Comparison of ENCODE assay signal across 8 cellular contexts in the genomic region with DNA sequence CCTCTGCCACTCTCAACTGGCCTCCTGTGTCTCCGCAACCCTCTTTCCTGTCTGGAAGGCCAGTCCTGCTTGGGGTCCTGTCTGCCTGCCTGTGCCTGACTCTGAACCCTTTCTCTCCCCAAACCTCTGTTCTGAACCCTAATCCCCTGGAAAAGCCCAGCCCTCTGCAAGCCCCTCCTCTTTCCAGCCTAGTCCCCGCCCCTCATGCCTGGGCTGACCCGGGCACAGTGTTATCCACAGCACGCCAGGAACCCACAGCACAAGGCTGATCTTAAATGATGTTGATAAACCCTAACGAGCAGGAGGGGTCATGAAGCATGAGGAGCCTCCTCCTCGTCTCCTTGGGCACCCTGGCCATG. TPM values are rescaled to one million over a fixed set of nuclear protein-coding genes. Genes with fewer than 3 reads are reported as not detected.
DNase-seq lines count a peak whose midpoint lies in the region; ATAC-seq and TF ChIP-seq lines count a peak whose summit lies in the region.

Gene IFITM10, minus strand, starts transcription at position 115 of the 359 bp plus-strand sequence. CDS start 153 bp downstream, outside the sequence.

- in situ Hi-C loops in IMR-90 (cut with MboI; ENCODE audit: low sequenced_read_pairs): no loop called here

- no peak within 1 kb of the TSS for H2BK20ac ChIP-seq in IMR-90 (ENCODE audit: low read depth, low read length)

- H3K9ac ChIP-seq in IMR-90 (ENCODE audit: low read depth, low read length): no peak within 1 kb of the TSS

- dilution Hi-C loops in IMR-90 (cut with HindIII; ENCODE audit: low sequenced_read_pairs, unreplicated experiment): no loop called here

- peak; percentile 38 for ATAC-seq in IMR-90 (ENCODE audit: low read depth)
- ATAC-seq in stimulated activated naive CD8-positive, alpha-beta T cell treated with anti-CD3 and anti-CD28 coated beads, Interleukin-15, amount 100 ng/mL, for 72 hours: no peak
- no peak for ATAC-seq in GM21529 (IDR thresholded peaks at IDR 0.05; ENCODE audit: unreplicated experiment)

- no peak within 1 kb of the TSS for H4K5ac ChIP-seq in IMR-90 (ENCODE audit: low read depth, low read length)

- H3K36me3 Mint-ChIP-seq in activated CD4-positive, alpha-beta T cell treated with anti-CD3 and anti-CD28 coated beads, Interleukin-2, amount 10 ng/mL, durations not matched to agents 7 days and 5 days (ENCODE audit: low read depth): peaks cover 10% of the 10 kb centered on the region

- peaks cover 16% of the 10 kb centered on the region; the same call in 1 of the 2 replicates for H3K36me3 ChIP-seq in IMR-90 (ENCODE audit: control insufficient read depth, insufficient read depth, low read length)

- intact Hi-C loops in IMR-90 (cut with micrococcal nuclease): no loop called here

- no peak for TF ChIP-seq CTCF in IMR-90 (conservative IDR thresholded peaks at IDR 0.05; ENCODE audit: low read depth, low read length)

- H3K9me3 Mint-ChIP-seq in stimulated activated naive CD8-positive, alpha-beta T cell treated with anti-CD3 and anti-CD28 coated beads, Interleukin-15, amount 100 ng/mL, for 72 hours: peaks cover 5 to 8% of the 10 kb centered on the region in 2 donors
- H3K9me3 Mint-ChIP-seq in activated CD4-positive, alpha-beta T cell treated with anti-CD3 and anti-CD28 coated beads, Interleukin-2, amount 10 ng/mL, durations not matched to agents 7 days and 5 days: peaks cover 9% of the 10 kb centered on the region

- H3K27ac ChIP-seq in IMR-90 (ENCODE audit: insufficient read depth, low read length): no peak within 1 kb of the TSS

- H3K4me1 ChIP-seq in IMR-90 (ENCODE audit: control insufficient read depth, insufficient read depth, low read length): peaks cover 8% of the 10 kb centered on the region; the same call in 1 of the 2 replicates

- H3K4ac ChIP-seq in IMR-90 (ENCODE audit: low read depth, low read length): 0 out of 2 replicates have a peak within 1 kb of the TSS, but pooled peaks have one; percentile 35

- no peak within 1 kb of the TSS for H2BK5ac ChIP-seq in IMR-90 (ENCODE audit: low read depth, low read length, poor library complexity, severe bottlenecking)

- TF ChIP-seq RAD21 in IMR-90 (IDR thresholded peaks at IDR 0.05; ENCODE audit: low read length): no peak

- H3K27ac Mint-ChIP-seq in stimulated activated naive CD8-positive, alpha-beta T cell treated with anti-CD3 and anti-CD28 coated beads, Interleukin-15, amount 100 ng/mL, for 72 hours: peak within 1 kb of the TSS in 1 of 2 donors; percentile 35
- H3K27ac Mint-ChIP-seq in activated CD4-positive, alpha-beta T cell treated with anti-CD3 and anti-CD28 coated beads, Interleukin-2, amount 10 ng/mL, durations not matched to agents 7 days and 5 days: no peak within 1 kb of the TSS

- H3K79me1 ChIP-seq in IMR-90 (ENCODE audit: low read depth in 1 of 2, low read length in 2 of 2): no peaks in the 10 kb centered on the region

- H3K14ac ChIP-seq in IMR-90 (replicated peaks; ENCODE audit: low read depth, low read length): no peak within 1 kb of the TSS

- no peak within 1 kb of the TSS for H3K56ac ChIP-seq in IMR-90 (ENCODE audit: extremely low read depth, insufficient read depth, low read length)

- no peak within 1 kb of the TSS for H2BK120ac ChIP-seq in IMR-90 (ENCODE audit: low read depth, low read length)

- DNase-seq in IMR-90: no peak
- peak; percentile 59 for DNase-seq in astrocyte of the hippocampus (ENCODE audit: low read depth, low spot score)
- peak; percentile 60 for DNase-seq in iPS-NIHi7 (ENCODE audit: extremely low spot score)
- DNase-seq in stimulated activated naive CD8-positive, alpha-beta T cell treated with anti-CD3 and anti-CD28 coated beads, Interleukin-15, amount 100 ng/mL, for 72 hours: no peak
- no peak for DNase-seq in midbrain (lab: John Stamatoyannopoulos, UW)
- DNase-seq in activated CD4-positive, alpha-beta T cell treated with anti-CD3 and anti-CD28 coated beads for 1 hour: no peak
- no peak for DNase-seq in activated CD4-positive, alpha-beta T cell treated with anti-CD3 and anti-CD28 coated beads, Interleukin-2, amount 10 ng/mL, durations not matched to agents 7 days and 5 days

- 0 out of 2 replicates have a peak, but pooled peaks cover 3% of the 10 kb centered on the region for H3K9me1 ChIP-seq in IMR-90 (ENCODE audit: insufficient read depth, low read length)

- 0 out of 2 replicates have a peak within 1 kb of the TSS, but pooled peaks have one; percentile 28 for H2AK5ac ChIP-seq in IMR-90 (ENCODE audit: low read depth, low read length)

- H3K4me1 Mint-ChIP-seq in stimulated activated naive CD8-positive, alpha-beta T cell treated with anti-CD3 and anti-CD28 coated beads, Interleukin-15, amount 100 ng/mL, for 72 hours: peaks cover 43% of the 10 kb centered on the region
- peaks cover 29% of the 10 kb centered on the region for H3K4me1 Mint-ChIP-seq in activated CD4-positive, alpha-beta T cell treated with anti-CD3 and anti-CD28 coated beads, Interleukin-2, amount 10 ng/mL, durations not matched to agents 7 days and 5 days

- no peak for TF ChIP-seq POLR2A in IMR-90 (IDR thresholded peaks at IDR 0.05; ENCODE audit: low read depth, low read length)

- H2BK15ac ChIP-seq in IMR-90 (ENCODE audit: low read depth, low read length): no peak within 1 kb of the TSS

- H3K27me3 ChIP-seq in IMR-90 (ENCODE audit: control insufficient read depth, insufficient read depth, low read length): peaks cover 9% of the 10 kb centered on the region; the same call in 1 of the 2 replicates

- no peak within 1 kb of the TSS for H3K23ac ChIP-seq in IMR-90 (ENCODE audit: low read depth, low read length)

- no peak within 1 kb of the TSS; the same call in 1 of the 2 replicates for H3K4me2 ChIP-seq in IMR-90 (ENCODE audit: low read depth, low read length)

- H2AK9ac ChIP-seq in IMR-90 (replicated peaks; ENCODE audit: low read depth, low read length, poor library complexity): peak within 1 kb of the TSS; percentile 72

- H3K4me3 ChIP-seq in IMR-90 (ENCODE audit: insufficient read depth, low read depth, low read length): no peak within 1 kb of the TSS

- no peaks in the 10 kb centered on the region for H3K9me3 ChIP-seq in IMR-90 (ENCODE audit: control insufficient read depth, insufficient read depth, low read length)

- H4K20me1 ChIP-seq in IMR-90 (ENCODE audit: insufficient read depth, low read length): peaks cover 12% of the 10 kb centered on the region

- peaks cover 19% of the 10 kb centered on the region for H3K27me3 Mint-ChIP-seq in stimulated activated naive CD8-positive, alpha-beta T cell treated with anti-CD3 and anti-CD28 coated beads, Interleukin-15, amount 100 ng/mL, for 72 hours
- peaks cover 21% of the 10 kb centered on the region for H3K27me3 Mint-ChIP-seq in activated CD4-positive, alpha-beta T cell treated with anti-CD3 and anti-CD28 coated beads, Interleukin-2, amount 10 ng/mL, durations not matched to agents 7 days and 5 days

- H3K18ac ChIP-seq in IMR-90 (ENCODE audit: low read depth, low read length): no peak within 1 kb of the TSS

- peak within 1 kb of the TSS in 1 of 2 experiments; percentile 17; a peak in 1 of 4 replicates for H4K8ac ChIP-seq in IMR-90 (ENCODE audit: low read depth in 2 of 2, low read length in 2 of 2)

- no TSS peak for BruUV-seq in IMR-90 (replicated peaks; lab: Mats Ljungman, UMichigan)

- WGBS in IMR-90 (ENCODE audit: extremely low coverage in 2 of 2, insufficient read length in 1 of 2), 2 experiments: no CpG with 5 or more reads among the region's 6 CpGs

- POLR2A ChIA-PET in IMR-90 (lab: Charles Lee; ENCODE audit: unreplicated experiment): no interaction called here
- POLR2A ChIA-PET in activated CD4-positive, alpha-beta T cell treated with anti-CD3 and anti-CD28 coated beads, Interleukin-2, amount 10 ng/mL, durations not matched to agents 7 days and 5 days (lab: Charles Lee): no interaction called here

- H2AFZ ChIP-seq in IMR-90 (replicated peaks; ENCODE audit: low read length, poor library complexity): peak within 1 kb of the TSS; percentile 72

- H4K91ac ChIP-seq in IMR-90 (ENCODE audit: insufficient read depth, low read depth, low read length): no peak within 1 kb of the TSS

- H3K4me3 Mint-ChIP-seq in stimulated activated naive CD8-positive, alpha-beta T cell treated with anti-CD3 and anti-CD28 coated beads, Interleukin-15, amount 100 ng/mL, for 72 hours: peak within 1 kb of the TSS; percentile 38 to 43
- H3K4me3 Mint-ChIP-seq in activated CD4-positive, alpha-beta T cell treated with anti-CD3 and anti-CD28 coated beads, Interleukin-2, amount 10 ng/mL, durations not matched to agents 7 days and 5 days: no peak within 1 kb of the TSS

- CTCF ChIA-PET in IMR-90 (lab: Yijun Ruan, JAX): no interaction called here
- CTCF ChIA-PET in activated CD4-positive, alpha-beta T cell treated with anti-CD3 and anti-CD28 coated beads, Interleukin-2, amount 10 ng/mL, durations not matched to agents 7 days and 5 days (lab: Charles Lee): no interaction called here

TF ChIP-seq in IMR-90, 13 proteins besides CTCF, POLR2A, EP300 and RAD21 (continues in another document):
- TF ChIP-seq BHLHE40 (IDR thresholded peaks at IDR 0.05; ENCODE audit: low read depth, low read length) (no peak), NFE2L2 (IDR thresholded peaks at IDR 0.05; ENCODE audit: low read depth, low read length) (no peak), CHD1 (IDR thresholded peaks at IDR 0.05; ENCODE audit: low read depth, low read length) (no peak), FOS (IDR thresholded peaks at IDR 0.05; ENCODE audit: low read depth, low read length) (no peak), CEBPB (IDR thresholded peaks at IDR 0.05; ENCODE audit: low read depth, low read length) (no peak), RFX5 (IDR thresholded peaks at IDR 0.05; ENCODE audit: low read depth, low read length) (no peak), MXI1 (IDR thresholded peaks at IDR 0.05; ENCODE audit: borderline replicate concordance, low read depth, low read length) (no peak), MAZ (IDR thresholded peaks at IDR 0.05; ENCODE audit: borderline replicate concordance, low read depth, low read length) (no peak), MAFK (IDR thresholded peaks at IDR 0.05; ENCODE audit: low read depth, low read length) (no peak), SMC3 (IDR thresholded peaks at IDR 0.05; ENCODE audit: low read depth, low read length) (no peak)
- TF ChIP-seq, protein P1, sequence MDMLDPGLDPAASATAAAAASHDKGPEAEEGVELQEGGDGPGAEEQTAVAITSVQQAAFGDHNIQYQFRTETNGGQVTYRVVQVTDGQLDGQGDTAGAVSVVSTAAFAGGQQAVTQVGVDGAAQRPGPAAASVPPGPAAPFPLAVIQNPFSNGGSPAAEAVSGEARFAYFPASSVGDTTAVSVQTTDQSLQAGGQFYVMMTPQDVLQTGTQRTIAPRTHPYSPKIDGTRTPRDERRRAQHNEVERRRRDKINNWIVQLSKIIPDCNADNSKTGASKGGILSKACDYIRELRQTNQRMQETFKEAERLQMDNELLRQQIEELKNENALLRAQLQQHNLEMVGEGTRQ (IDR thresholded peaks at IDR 0.05; ENCODE audit: low read depth, low read length): no peak

RNA-seq across cellular contexts. Expression of gene IFITM10, which starts in this region (rescaled TPM):
- under 0.01 and 0.18 TPM in 2 replicates for total RNA-seq in IMR-90 (2012; rRNA removed)
- 0.15 and 0.59 TPM in 2 replicates for polyA plus RNA-seq in IMR-90 (2012; rRNA removed)
- 0.08 and 0.32 TPM in 2 replicates for polyA plus RNA-seq in IMR-90 (2012; cell fraction: cytosol; rRNA removed)
- 0.68 and 1.2 TPM in 2 replicates for polyA plus RNA-seq in IMR-90 (2012; cell fraction: nucleus; rRNA removed; ENCODE audit: low replicate concordance)
- 1 to 10 TPM in 1 of 2 experiments, under 1 TPM in 1; 0.96 to 1.3 TPM for total RNA-seq in activated CD4-positive, alpha-beta T cell treated with anti-CD3 and anti-CD28 coated beads, Interleukin-2, amount 10 ng/mL, durations not matched to agents 7 days and 5 days

Comparison
In these comparisons a context has a peak if more than half of its experiments do, and no peak if none do; other contexts are left out.
1. DNase-seq: peak in astrocyte of the hippocampus (single experiment) and iPS-NIHi7 (single experiment); none in IMR-90 (single experiment), stimulated activated naive CD8-positive, alpha-beta T cell treated with anti-CD3 and anti-CD28 coated beads, Interleukin-15, amount 100 ng/mL, for 72 hours (0 of 2), midbrain (single experiment), activated CD4-positive, alpha-beta T cell treated with anti-CD3 and anti-CD28 coated beads for 1 hour (single experiment) and activated CD4-positive, alpha-beta T cell treated with anti-CD3 and anti-CD28 coated beads, Interleukin-2, amount 10 ng/mL, durations not matched to agents 7 days and 5 days (single experiment).